ENCODE assay signal across 25 cellular contexts in the genomic region with DNA sequence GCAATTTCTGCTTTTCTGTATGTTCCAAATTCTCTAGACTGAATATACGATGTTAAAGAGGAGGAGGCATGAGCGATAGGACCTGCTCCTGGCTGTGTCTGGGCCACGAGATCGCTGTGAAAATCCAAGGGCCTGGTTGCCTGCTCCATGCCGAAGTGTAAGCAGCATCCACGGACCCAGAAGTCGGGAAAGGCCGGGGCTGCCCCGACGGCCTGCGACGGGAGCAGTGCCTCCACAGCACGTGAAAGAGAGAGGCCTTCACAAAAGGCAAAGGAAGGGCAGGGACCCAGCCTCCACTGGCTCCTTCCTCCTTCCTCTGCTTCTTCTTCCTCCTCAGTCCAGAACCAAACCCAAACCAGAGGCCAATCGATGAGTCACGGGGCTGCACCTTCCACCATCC.
DNase-seq lines count a peak whose midpoint lies in the region; ATAC-seq and TF ChIP-seq lines count a peak whose summit lies in the region.
"Had no signal": no experiment of that assay in that cellular context is flagged by ENCODE, and none has a peak within 500 bp of the region (broad histone marks: within the 10 kb centered on the region; RNA-seq: fewer than 3 reads in every experiment).

No MANE protein-coding gene starts in this region.

- H3K36me3 Mint-ChIP-seq in GM23338 (ENCODE audit: low read depth) (no peaks in the 10 kb centered on the region), T-helper 17 cell (ENCODE audit: low read depth) (no peaks in the 10 kb centered on the region), nephron progenitor cell (ENCODE audit: low read depth) (no peaks in the 10 kb centered on the region), osteocyte (ENCODE audit: unreplicated experiment) (no peaks in the 10 kb centered on the region)
- H3K36me3 Mint-ChIP-seq: CD14-positive monocyte; CD4-positive, alpha-beta memory T cell; CD4-positive, CD25-positive, alpha-beta regulatory T cell; CD8-positive, alpha-beta memory T cell had no signal

- no peak overlapping the region for H3K4me2 ChIP-seq in GM23338
- H3K4me2 ChIP-seq: BLaER1 had no signal

- no peaks in the 10 kb centered on the region for H3F3A ChIP-seq in GM23338 (replicated peaks; ENCODE audit: low read depth)

- H3K9me3 Mint-ChIP-seq in GM23338 (no peaks in the 10 kb centered on the region), nephron progenitor cell (no peaks in the 10 kb centered on the region), osteocyte (ENCODE audit: unreplicated experiment) (peaks cover 30% of the 10 kb centered on the region)
- H3K9me3 Mint-ChIP-seq: CD14-positive monocyte; CD4-positive, alpha-beta memory T cell had no signal

- DNase-seq in GM23338 (ENCODE audit: low spot score) = no peak
- DNase-seq in T-helper 17 cell = no peak
- no peak for DNase-seq in nephron progenitor cell
- DNase-seq in osteocyte (ENCODE audit: extremely low spot score, unreplicated experiment) = peak; percentile 77
- DNase-seq in stimulated activated CD4-positive, alpha-beta T cell treated with anti-CD3 and anti-CD28 coated beads, Interleukin-4, amount 100 ng/mL, for 4 hours = no peak
- DNase-seq: 8988T; ACHN; BE2C; C1 segment of cervical spinal cord; CD4-positive, alpha-beta memory T cell; CD4-positive, CD25-positive, alpha-beta regulatory T cell; CD8-positive, alpha-beta memory T cell; COR-L47; DMS 273 treated with DMSO at 0.1 percent for 48 hours; DMS153; DMS53; DMS79; DND-41; EL; GDM1 had no signal

- H3K4me1 ChIP-seq in GM23338 (ENCODE audit: insufficient read depth) = no peaks in the 10 kb centered on the region
- H3K4me1 ChIP-seq: BE2C, BLaER1 had no signal

- H3K9me2 ChIP-seq in GM23338 (ENCODE audit: insufficient read depth) = no peaks in the 10 kb centered on the region

- H4K20me1 ChIP-seq in GM23338 (replicated peaks; ENCODE audit: insufficient read depth) = no peaks in the 10 kb centered on the region
- H4K20me1 ChIP-seq: BLaER1 had no signal

- H3K36me3 ChIP-seq in GM23338 (ENCODE audit: insufficient read depth) = no peaks in the 10 kb centered on the region
- H3K36me3 ChIP-seq: BE2C, BLaER1 had no signal

- no peaks in the 10 kb centered on the region for H3K27me3 Mint-ChIP-seq in GM23338 (ENCODE audit: insufficient read depth, low read depth, poor library complexity)
- peaks cover 27% of the 10 kb centered on the region for H3K27me3 Mint-ChIP-seq in T-helper 17 cell
- peaks cover 21% of the 10 kb centered on the region for H3K27me3 Mint-ChIP-seq in nephron progenitor cell (ENCODE audit: low read depth, poor library complexity)
- H3K27me3 Mint-ChIP-seq in osteocyte (ENCODE audit: unreplicated experiment) = no peaks in the 10 kb centered on the region

- no peaks in the 10 kb centered on the region for H3K9me3 ChIP-seq in T-helper 17 cell (ENCODE audit: control insufficient read depth, low read length, poor library complexity, severe bottlenecking)
- H3K9me3 ChIP-seq: BE2C had no signal

- ATAC-seq in GM23338 (no peak), T-helper 17 cell (no peak), HG02610 (IDR thresholded peaks at IDR 0.05; ENCODE audit: unreplicated experiment) (no peak), GM19035 (IDR thresholded peaks at IDR 0.05; ENCODE audit: unreplicated experiment) (no peak)
- ATAC-seq: GM12878 had no signal

- H3K27me3 ChIP-seq in GM23338 (ENCODE audit: insufficient read depth) = no peaks in the 10 kb centered on the region
- H3K27me3 ChIP-seq: BE2C, BLaER1 had no signal

- H2AFZ ChIP-seq in GM23338 = 0 out of 2 replicates have a peak overlapping the region, but pooled peaks have one; percentile 56

- H3K79me2 ChIP-seq in GM23338 (replicated peaks; ENCODE audit: insufficient read depth) = no peaks in the 10 kb centered on the region

- no peak overlapping the region for H3K4me3 ChIP-seq in GM23338
- H3K4me3 ChIP-seq: BLaER1, GM12878 had no signal

- H3K27ac Mint-ChIP-seq in GM23338 (no peak overlapping the region), T-helper 17 cell (peak overlapping the region; percentile 41), nephron progenitor cell (peak overlapping the region; percentile 93), osteocyte (ENCODE audit: unreplicated experiment) (no peak overlapping the region)
- H3K27ac Mint-ChIP-seq: CD4-positive, alpha-beta memory T cell; CD8-positive, alpha-beta memory T cell had no signal

- no peak overlapping the region for H3K27ac ChIP-seq in GM23338 (ENCODE audit: low read depth)
- H3K27ac ChIP-seq: BLaER1 had no signal

- H3K4me3 Mint-ChIP-seq in GM23338 (no peak overlapping the region), T-helper 17 cell (no peak overlapping the region), nephron progenitor cell (peak overlapping the region; percentile 55), osteocyte (ENCODE audit: unreplicated experiment) (no peak overlapping the region)
- H3K4me3 Mint-ChIP-seq: CD14-positive monocyte; CD4-positive, alpha-beta memory T cell; CD4-positive, CD25-positive, alpha-beta regulatory T cell; CD8-positive, alpha-beta memory T cell had no signal

- H3K4me1 Mint-ChIP-seq in GM23338 (peaks cover 8% of the 10 kb centered on the region; the same call in 2 of the 3 replicates), T-helper 17 cell (no peaks in the 10 kb centered on the region), nephron progenitor cell (peaks cover 56% of the 10 kb centered on the region), osteocyte (ENCODE audit: unreplicated experiment) (no peaks in the 10 kb centered on the region)
- H3K4me1 Mint-ChIP-seq: CD14-positive monocyte; CD4-positive, alpha-beta memory T cell; CD4-positive, CD25-positive, alpha-beta regulatory T cell; CD8-positive, alpha-beta memory T cell had no signal

- no peak for TF ChIP-seq CTCF in GM23338 (conservative IDR thresholded peaks at IDR 0.05; ENCODE audit: low read depth in 2 of 2)
- TF ChIP-seq CTCF in nephron progenitor cell (IDR thresholded peaks at IDR 0.05) = no peak
- no peak for TF ChIP-seq CTCF in osteocyte (IDR thresholded peaks at IDR 0.05)

TF ChIP-seq in GM23338, 12 proteins besides CTCF, POLR2A, EP300 and RAD21:
- no peak for TF ChIP-seq STAT1 (IDR thresholded peaks at IDR 0.05; ENCODE audit: unreplicated experiment)
- TF ChIP-seq NANOG (IDR thresholded peaks at IDR 0.05; ENCODE audit: borderline replicate concordance) = no peak
- TF ChIP-seq CREB1 (CRISPR knock-in tag; IDR thresholded peaks at IDR 0.05; ENCODE audit: low read depth) = no peak
- TF ChIP-seq ETS1 (IDR thresholded peaks at IDR 0.05) = no peak
- no peak for TF ChIP-seq EZH2 (IDR thresholded peaks at IDR 0.05; ENCODE audit: low read depth, unreplicated experiment)

Comparison
In these comparisons a context has a peak if more than half of its experiments do, and no peak if none do; other contexts are left out.
1. H3K27ac Mint-ChIP-seq: peak in T-helper 17 cell (single experiment) and nephron progenitor cell (single experiment); none in GM23338 (single experiment) and osteocyte (single experiment).